12 cellular contexts compared by ENCODE assay signal in genomic region chr17:61586031-61586566, GRCh38. TPM values are rescaled to one million over a fixed set of nuclear protein-coding genes. Genes with fewer than 3 reads are reported as not detected.
"Had no signal": no experiment of that assay in that cellular context is flagged by ENCODE, and none has a peak within 500 bp of the region (broad histone marks: within the 10 kb centered on the region; RNA-seq: fewer than 3 reads in every experiment).

No MANE protein-coding gene starts in this region.

- H3K36me3 ChIP-seq: HAP-1 had no signal

- H3K4me3 ChIP-seq: GM23248, GM23338, HAP-1 had no signal

- H3K27ac ChIP-seq: GM23248 had no signal

- H3K9ac ChIP-seq: GM23248 had no signal

- H3K4me2 ChIP-seq: GM23338 had no signal

- ATAC-seq: GM23338, HCT116 had no signal

- H2AFZ ChIP-seq: GM23248, GM23338 had no signal

- FAIRE-seq: H1, H54 had no signal

- H3K9me3 ChIP-seq: HAP-1 had no signal

- DNase-seq: GM23248, GOT3, H7, H9, HCEC 1CT, HFFc6 had no signal

RNA-seq across cellular contexts. Expression of gene NACA2, which starts 4.9 kb away (rescaled TPM):
- total RNA-seq: GM23248, GM23338, H1, H4, H7, H9, HFFc6 had no signal
- polyA plus RNA-seq: GM23248, H1 had no signal
